ENCODE assay signal across 1 cellular context in the genomic region with DNA sequence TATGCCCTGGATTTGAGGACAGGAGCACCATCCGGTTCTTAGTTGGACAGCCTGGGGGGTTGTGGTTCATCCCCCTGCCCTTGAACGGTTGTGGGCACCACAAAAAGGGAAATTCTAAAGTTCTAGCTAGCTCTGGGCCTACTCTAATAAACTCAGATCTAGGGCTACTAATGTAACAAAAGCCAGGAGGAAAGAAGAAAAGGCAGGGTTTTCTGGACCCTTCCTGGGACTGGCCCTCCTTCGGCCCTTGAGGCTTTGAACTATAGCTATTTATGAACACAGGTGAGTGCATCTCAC.
TF ChIP-seq lines count a peak whose summit lies in the region.

No MANE protein-coding gene starts in this region.

TF ChIP-seq in HCT116, 20 proteins besides CTCF, POLR2A, EP300 and RAD21 (continued from another document):
- TF ChIP-seq, protein P1, sequence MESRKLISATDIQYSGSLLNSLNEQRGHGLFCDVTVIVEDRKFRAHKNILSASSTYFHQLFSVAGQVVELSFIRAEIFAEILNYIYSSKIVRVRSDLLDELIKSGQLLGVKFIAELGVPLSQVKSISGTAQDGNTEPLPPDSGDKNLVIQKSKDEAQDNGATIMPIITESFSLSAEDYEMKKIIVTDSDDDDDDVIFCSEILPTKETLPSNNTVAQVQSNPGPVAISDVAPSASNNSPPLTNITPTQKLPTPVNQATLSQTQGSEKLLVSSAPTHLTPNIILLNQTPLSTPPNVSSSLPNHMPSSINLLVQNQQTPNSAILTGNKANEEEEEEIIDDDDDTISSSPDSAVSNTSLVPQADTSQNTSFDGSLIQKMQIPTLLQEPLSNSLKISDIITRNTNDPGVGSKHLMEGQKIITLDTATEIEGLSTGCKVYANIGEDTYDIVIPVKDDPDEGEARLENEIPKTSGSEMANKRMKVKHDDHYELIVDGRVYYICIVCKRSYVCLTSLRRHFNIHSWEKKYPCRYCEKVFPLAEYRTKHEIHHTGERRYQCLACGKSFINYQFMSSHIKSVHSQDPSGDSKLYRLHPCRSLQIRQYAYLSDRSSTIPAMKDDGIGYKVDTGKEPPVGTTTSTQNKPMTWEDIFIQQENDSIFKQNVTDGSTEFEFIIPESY (IDR thresholded peaks at IDR 0.05; ENCODE audit: extremely low read depth, insufficient replicate concordance, low read length): no peak
- TF ChIP-seq EZH2phosphoT487 (IDR thresholded peaks at IDR 0.05; ENCODE audit: borderline replicate concordance) (no peak), FOSL1 (IDR thresholded peaks at IDR 0.05; ENCODE audit: low read depth) (no peak), ZNF274 (IDR thresholded peaks at IDR 0.05; ENCODE audit: low read depth, low read length) (no peak), EZH2 (IDR thresholded peaks at IDR 0.05) (no peak), ELF1 (IDR thresholded peaks at IDR 0.05; ENCODE audit: borderline replicate concordance, low read depth) (no peak), SRF (IDR thresholded peaks at IDR 0.05; ENCODE audit: low read depth) (no peak), CEBPB (IDR thresholded peaks at IDR 0.05; ENCODE audit: low read depth) (no peak), POLR2AphosphoS5 (IDR thresholded peaks at IDR 0.05; ENCODE audit: low read depth, low read length) (no peak), CBX3 (IDR thresholded peaks at IDR 0.05; ENCODE audit: low read depth) (no peak), ZFX (IDR thresholded peaks at IDR 0.05) (no peak)
- TF ChIP-seq, protein P2, sequence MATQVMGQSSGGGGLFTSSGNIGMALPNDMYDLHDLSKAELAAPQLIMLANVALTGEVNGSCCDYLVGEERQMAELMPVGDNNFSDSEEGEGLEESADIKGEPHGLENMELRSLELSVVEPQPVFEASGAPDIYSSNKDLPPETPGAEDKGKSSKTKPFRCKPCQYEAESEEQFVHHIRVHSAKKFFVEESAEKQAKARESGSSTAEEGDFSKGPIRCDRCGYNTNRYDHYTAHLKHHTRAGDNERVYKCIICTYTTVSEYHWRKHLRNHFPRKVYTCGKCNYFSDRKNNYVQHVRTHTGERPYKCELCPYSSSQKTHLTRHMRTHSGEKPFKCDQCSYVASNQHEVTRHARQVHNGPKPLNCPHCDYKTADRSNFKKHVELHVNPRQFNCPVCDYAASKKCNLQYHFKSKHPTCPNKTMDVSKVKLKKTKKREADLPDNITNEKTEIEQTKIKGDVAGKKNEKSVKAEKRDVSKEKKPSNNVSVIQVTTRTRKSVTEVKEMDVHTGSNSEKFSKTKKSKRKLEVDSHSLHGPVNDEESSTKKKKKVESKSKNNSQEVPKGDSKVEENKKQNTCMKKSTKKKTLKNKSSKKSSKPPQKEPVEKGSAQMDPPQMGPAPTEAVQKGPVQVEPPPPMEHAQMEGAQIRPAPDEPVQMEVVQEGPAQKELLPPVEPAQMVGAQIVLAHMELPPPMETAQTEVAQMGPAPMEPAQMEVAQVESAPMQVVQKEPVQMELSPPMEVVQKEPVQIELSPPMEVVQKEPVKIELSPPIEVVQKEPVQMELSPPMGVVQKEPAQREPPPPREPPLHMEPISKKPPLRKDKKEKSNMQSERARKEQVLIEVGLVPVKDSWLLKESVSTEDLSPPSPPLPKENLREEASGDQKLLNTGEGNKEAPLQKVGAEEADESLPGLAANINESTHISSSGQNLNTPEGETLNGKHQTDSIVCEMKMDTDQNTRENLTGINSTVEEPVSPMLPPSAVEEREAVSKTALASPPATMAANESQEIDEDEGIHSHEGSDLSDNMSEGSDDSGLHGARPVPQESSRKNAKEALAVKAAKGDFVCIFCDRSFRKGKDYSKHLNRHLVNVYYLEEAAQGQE (IDR thresholded peaks at IDR 0.05; ENCODE audit: low read depth): no peak
- TF ChIP-seq, protein P3, sequence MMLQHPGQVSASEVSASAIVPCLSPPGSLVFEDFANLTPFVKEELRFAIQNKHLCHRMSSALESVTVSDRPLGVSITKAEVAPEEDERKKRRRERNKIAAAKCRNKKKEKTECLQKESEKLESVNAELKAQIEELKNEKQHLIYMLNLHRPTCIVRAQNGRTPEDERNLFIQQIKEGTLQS (IDR thresholded peaks at IDR 0.05): no peak
